23 cellular contexts compared by ENCODE assay signal in the genomic region with DNA sequence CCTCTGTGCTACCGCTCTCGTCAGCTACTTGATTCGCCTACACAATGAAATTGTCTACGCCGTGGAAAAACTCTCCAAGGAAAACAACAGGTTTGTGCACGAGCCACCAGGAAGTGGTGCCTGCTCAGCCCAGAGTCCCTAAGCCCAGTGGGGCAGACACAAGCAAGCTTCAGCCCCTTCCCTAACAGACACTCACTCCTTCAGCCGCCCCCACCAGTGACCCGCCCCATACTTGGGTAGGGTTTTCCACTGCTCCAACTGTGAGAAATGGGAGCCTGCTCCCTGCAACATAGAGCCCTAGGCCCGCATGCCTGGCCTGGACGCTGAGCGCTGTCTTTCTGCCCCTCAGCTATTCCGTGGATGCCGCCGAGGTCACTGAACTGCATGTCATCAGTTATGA.
"Had no signal": no experiment of that assay in that cellular context is flagged by ENCODE, and none has a peak within 500 bp of the region (broad histone marks: within the 10 kb centered on the region; RNA-seq: fewer than 3 reads in every experiment).

No MANE protein-coding gene starts in this region.

- H3K27me3 ChIP-seq: dorsolateral prefrontal cortex, spleen, tibial artery had no signal

- H3K27ac Mint-ChIP-seq: activated B cell treated with CpG ODN at 0.5 μM for 24 hours; activated T-cell treated with anti-CD3 and anti-CD28 coated beads, Interleukin-2, amount 50 U/mL, for 72 hours; brain; stimulated activated naive CD8-positive, alpha-beta T cell treated with anti-CD3 and anti-CD28 coated beads, Interleukin-15, Interleukin-2, amounts not matched to agents 100 ng/mL and 50 ng/mL, for 24 hours; T-helper 1 cell treated with Interleukin-12 subunit alpha and Interleukin-12 subunit beta and Interleukin-4 antibody, amounts not matched to agents 30 μg/mL and 1 μg/mL, for 36 hours had no signal

- DNase-seq: activated B cell treated with CpG ODN at 0.5 μM for 24 hours; activated CD4-positive, alpha-beta T cell treated with anti-CD3 and anti-CD28 coated beads for 48 hours; activated gamma-delta T cell treated with Interleukin-2 at 50 U/mL for 16 hours; activated T-cell treated with anti-CD3 and anti-CD28 coated beads, Interleukin-2, amount 50 U/mL, for 72 hours; aorta; caudate nucleus; dorsolateral prefrontal cortex; effector memory CD8-positive, alpha-beta T cell; foreskin melanocyte; glutamatergic neuron; hypothalamus; left ventricle myocardium superior; mammary epithelial cell; occipital lobe; SHP77; spleen; stimulated activated CD4-positive, alpha-beta T cell treated with anti-CD3 and anti-CD28 coated beads, Interleukin-4, amount 100 ng/mL, for 1 hour; tibial artery had no signal

- H3K4me1 ChIP-seq: prostate gland, tibial artery had no signal

- H3K27ac ChIP-seq: dorsolateral prefrontal cortex, prostate gland, tibial artery had no signal

- H3K9me3 Mint-ChIP-seq: activated B cell treated with CpG ODN at 0.5 μM for 24 hours; activated T-cell treated with anti-CD3 and anti-CD28 coated beads, Interleukin-2, amount 50 U/mL, for 72 hours; brain; effector memory CD8-positive, alpha-beta T cell; stimulated activated naive CD8-positive, alpha-beta T cell treated with anti-CD3 and anti-CD28 coated beads, Interleukin-15, Interleukin-2, amounts not matched to agents 100 ng/mL and 50 ng/mL, for 24 hours; T-helper 1 cell treated with Interleukin-12 subunit alpha and Interleukin-12 subunit beta and Interleukin-4 antibody, amounts not matched to agents 30 μg/mL and 1 μg/mL, for 36 hours had no signal

- H3K4me3 ChIP-seq: dorsolateral prefrontal cortex, prostate gland, spleen, tibial artery had no signal

- H3K4me3 Mint-ChIP-seq: activated B cell treated with CpG ODN at 0.5 μM for 24 hours; activated T-cell treated with anti-CD3 and anti-CD28 coated beads, Interleukin-2, amount 50 U/mL, for 72 hours; brain; effector memory CD8-positive, alpha-beta T cell; stimulated activated naive CD8-positive, alpha-beta T cell treated with anti-CD3 and anti-CD28 coated beads, Interleukin-15, Interleukin-2, amounts not matched to agents 100 ng/mL and 50 ng/mL, for 24 hours; T-helper 1 cell treated with Interleukin-12 subunit alpha and Interleukin-12 subunit beta and Interleukin-4 antibody, amounts not matched to agents 30 μg/mL and 1 μg/mL, for 36 hours had no signal

- H3K9me3 ChIP-seq: prostate gland, spleen, tibial artery had no signal

- H3K4me1 Mint-ChIP-seq: activated B cell treated with CpG ODN at 0.5 μM for 24 hours had no signal

- H3K27me3 Mint-ChIP-seq: activated B cell treated with CpG ODN at 0.5 μM for 24 hours; effector memory CD8-positive, alpha-beta T cell; stimulated activated naive CD8-positive, alpha-beta T cell treated with anti-CD3 and anti-CD28 coated beads, Interleukin-15, Interleukin-2, amounts not matched to agents 100 ng/mL and 50 ng/mL, for 24 hours had no signal

- ATAC-seq: effector memory CD8-positive, alpha-beta T cell; esophagus mucosa; left ventricle myocardium superior had no signal
